13 cellular contexts compared by ENCODE assay signal in genomic region chr10:50385610-50386009, GRCh38.
DNase-seq lines count a peak whose midpoint lies in the region; ATAC-seq and TF ChIP-seq lines count a peak whose summit lies in the region.
"Had no signal": no experiment of that assay in that cellular context is flagged by ENCODE, and none has a peak within 500 bp of the region (broad histone marks: within the 10 kb centered on the region; RNA-seq: fewer than 3 reads in every experiment).

No MANE protein-coding gene starts in this region.

- 28% methylated on average over 3 of the region's 3 CpGs for WGBS in right lobe of liver (ENCODE audit: insufficient coverage, low coverage, low lambda C conversion rate, missing lambda C conversion rate)

- H3K27ac Mint-ChIP-seq in activated CD4-positive, alpha-beta T cell treated with anti-CD3 and anti-CD28 coated beads, Interleukin-2, amount 10 ng/mL, durations not matched to agents 7 days and 5 days = no peak overlapping the region
- H3K27ac Mint-ChIP-seq: activated T-cell treated with anti-CD3 and anti-CD28 coated beads, Interleukin-2, amount 50 U/mL, for 24 hours had no signal

- no peaks in the 10 kb centered on the region for H3K36me3 Mint-ChIP-seq in activated CD4-positive, alpha-beta T cell treated with anti-CD3 and anti-CD28 coated beads, Interleukin-2, amount 10 ng/mL, durations not matched to agents 7 days and 5 days (ENCODE audit: low read depth)

- no peak for TF ChIP-seq CTCF in epithelial cell of esophagus (IDR thresholded peaks at IDR 0.05; ENCODE audit: insufficient read depth, low read depth, low read length, missing control alignments)
- TF ChIP-seq CTCF in right lobe of liver (IDR thresholded peaks at IDR 0.05) = no peak
- TF ChIP-seq CTCF in tibial artery (IDR thresholded peaks at IDR 0.05) = no peak
- TF ChIP-seq CTCF in OCI-LY7 (conservative IDR thresholded peaks at IDR 0.05; ENCODE audit: low read length) = no peak

- H3K27me3 ChIP-seq in right lobe of liver = no peaks in the 10 kb centered on the region
- no peaks in the 10 kb centered on the region for H3K27me3 ChIP-seq in tibial artery
- H3K27me3 ChIP-seq: body of pancreas, sigmoid colon had no signal

- H3K27ac ChIP-seq in right lobe of liver (peak overlapping the region; percentile 3 to 48 (median 44)), tibial artery (no peak overlapping the region), OCI-LY7 (ENCODE audit: low read depth, low read length, poor library complexity, severe bottlenecking) (no peak overlapping the region)
- H3K27ac ChIP-seq: 22Rv1, sigmoid colon had no signal

- no peak overlapping the region for H2AFZ ChIP-seq in OCI-LY7 (ENCODE audit: low read length)

- no peaks in the 10 kb centered on the region for H3K9me3 Mint-ChIP-seq in activated CD4-positive, alpha-beta T cell treated with anti-CD3 and anti-CD28 coated beads, Interleukin-2, amount 10 ng/mL, durations not matched to agents 7 days and 5 days
- H3K9me3 Mint-ChIP-seq: activated T-cell treated with anti-CD3 and anti-CD28 coated beads, Interleukin-2, amount 50 U/mL, for 24 hours had no signal

- H4K20me1 ChIP-seq in OCI-LY7 (ENCODE audit: insufficient read depth, low read length) = no peaks in the 10 kb centered on the region

- no peaks in the 10 kb centered on the region for H3K9me3 ChIP-seq in right lobe of liver
- no peaks in the 10 kb centered on the region for H3K9me3 ChIP-seq in tibial artery
- no peaks in the 10 kb centered on the region for H3K9me3 ChIP-seq in OCI-LY7 (ENCODE audit: low read length)
- H3K9me3 ChIP-seq: body of pancreas, sigmoid colon had no signal

- POLR2A ChIA-PET in OCI-LY7 (lab: Charles Lee) = interaction anchor here (0.8 to 3.5 kb wide), 7 partner anchors 9 to 234 kb away, joined by 3 to 13 read pairs (median 4); no protein-coding TSS in a partner anchor
- POLR2A ChIA-PET in activated CD4-positive, alpha-beta T cell treated with anti-CD3 and anti-CD28 coated beads, Interleukin-2, amount 10 ng/mL, durations not matched to agents 7 days and 5 days (lab: Charles Lee) = interaction anchor here (0.6 kb wide), 1 partner anchor 28 kb away, joined by 3 read pairs; no protein-coding TSS in a partner anchor

- H3K4me2 ChIP-seq in OCI-LY7 (ENCODE audit: low read length) = no peak overlapping the region

- no peaks in the 10 kb centered on the region for H3K27me3 Mint-ChIP-seq in activated CD4-positive, alpha-beta T cell treated with anti-CD3 and anti-CD28 coated beads, Interleukin-2, amount 10 ng/mL, durations not matched to agents 7 days and 5 days
- H3K27me3 Mint-ChIP-seq: activated T-cell treated with anti-CD3 and anti-CD28 coated beads, Interleukin-2, amount 50 U/mL, for 24 hours had no signal

- H3K36me3 ChIP-seq in right lobe of liver (no peaks in the 10 kb centered on the region), tibial artery (no peaks in the 10 kb centered on the region), OCI-LY7 (ENCODE audit: insufficient read depth, low read length) (no peaks in the 10 kb centered on the region)
- H3K36me3 ChIP-seq: sigmoid colon had no signal

- intact Hi-C loops in right lobe of liver (cut with DNase I) = no loop called here
- intact Hi-C loops in tibial artery (cut with DNase I; ENCODE audit: low total_unique reads) = no loop called here
- intact Hi-C loops in OCI-LY7 (cut with micrococcal nuclease; ENCODE audit: unreplicated experiment) = no loop called here

- H3K79me2 ChIP-seq in OCI-LY7 (ENCODE audit: insufficient read depth, low read depth, low read length) = 0 out of 2 replicates have a peak, but pooled peaks cover 9% of the 10 kb centered on the region

- TF ChIP-seq POLR2A in right lobe of liver (IDR thresholded peaks at IDR 0.05) = no peak

- H3K4me3 ChIP-seq in epithelial cell of esophagus (ENCODE audit: low read length) (no peak overlapping the region), right lobe of liver (no peak overlapping the region), tibial artery (no peak overlapping the region), OCI-LY7 (ENCODE audit: low read depth, low read length, poor library complexity, severe bottlenecking) (no peak overlapping the region)
- H3K4me3 ChIP-seq: body of pancreas, sigmoid colon had no signal

- CTCF ChIA-PET in OCI-LY7 (lab: Charles Lee; ENCODE audit: unreplicated experiment) = no interaction called here
- CTCF ChIA-PET in activated CD4-positive, alpha-beta T cell treated with anti-CD3 and anti-CD28 coated beads, Interleukin-2, amount 10 ng/mL, durations not matched to agents 7 days and 5 days (lab: Charles Lee) = interaction anchor here (0.5 kb wide), 1 partner anchor 152 kb away, joined by 3 read pairs; no protein-coding TSS in a partner anchor

- H3K9me2 ChIP-seq in OCI-LY7 (ENCODE audit: insufficient read depth, low read length) = no peaks in the 10 kb centered on the region

- BruUV-seq in OCI-LY7 (replicated peaks; lab: Mats Ljungman, UMichigan) = no TSS peak

- H3K4me1 Mint-ChIP-seq in activated CD4-positive, alpha-beta T cell treated with anti-CD3 and anti-CD28 coated beads, Interleukin-2, amount 10 ng/mL, durations not matched to agents 7 days and 5 days = peaks cover 8% of the 10 kb centered on the region

- DNase-seq in NCI-H1436 treated with DMSO at 0.1 percent for 48 hours (lab: John Stamatoyannopoulos, UW) = peak; percentile 7
- no peak for DNase-seq in NCI-H1436 (lab: John Stamatoyannopoulos, UW)
- DNase-seq in epithelial cell of esophagus (ENCODE audit: low read depth) = peak; percentile 65
- peak in 2 of 3 donors; percentile 25 to 46 for DNase-seq in right lobe of liver
- peak; percentile 48 to 65 for DNase-seq in tibial artery
- DNase-seq in DMS114 treated with DMSO at 0.1 percent for 48 hours (lab: John Stamatoyannopoulos, UW; ENCODE audit: unreplicated experiment) = no peak
- no peak for DNase-seq in OCI-LY7 (ENCODE audit: low spot score)
- DNase-seq in activated CD4-positive, alpha-beta T cell treated with anti-CD3 and anti-CD28 coated beads, Interleukin-2, amount 10 ng/mL, durations not matched to agents 7 days and 5 days = no peak
- DNase-seq: activated T-cell treated with anti-CD3 and anti-CD28 coated beads, Interleukin-2, amount 50 U/mL, for 24 hours; DND-41; sigmoid colon had no signal

- ATAC-seq in right lobe of liver = peak; percentile 56 to 75 (median 62)
- ATAC-seq: body of pancreas had no signal

- no peak overlapping the region for H3K4me3 Mint-ChIP-seq in activated CD4-positive, alpha-beta T cell treated with anti-CD3 and anti-CD28 coated beads, Interleukin-2, amount 10 ng/mL, durations not matched to agents 7 days and 5 days
- H3K4me3 Mint-ChIP-seq: activated T-cell treated with anti-CD3 and anti-CD28 coated beads, Interleukin-2, amount 50 U/mL, for 24 hours had no signal

- H3K4me1 ChIP-seq in right lobe of liver = peaks cover 0 to 47% (median 5%) of the 10 kb centered on the region in 4 donors
- peaks cover 0 to 38% (median 9%) of the 10 kb centered on the region in 4 donors for H3K4me1 ChIP-seq in tibial artery
- peaks cover 20% of the 10 kb centered on the region for H3K4me1 ChIP-seq in OCI-LY7 (ENCODE audit: insufficient read depth, low read length, poor library complexity, severe bottlenecking)

Comparison
In these comparisons a context has a peak if more than half of its experiments do, and no peak if none do; other contexts are left out.
1. DNase-seq: peak in NCI-H1436 treated with DMSO at 0.1 percent for 48 hours (single experiment), epithelial cell of esophagus (single experiment), right lobe of liver (2 of 3) and tibial artery (2 of 2); none in NCI-H1436 (single experiment), DMS114 treated with DMSO at 0.1 percent for 48 hours (single experiment), OCI-LY7 (single experiment) and activated CD4-positive, alpha-beta T cell treated with anti-CD3 and anti-CD28 coated beads, Interleukin-2, amount 10 ng/mL, durations not matched to agents 7 days and 5 days (single experiment).
2. H3K27ac ChIP-seq: peak in right lobe of liver (3 of 3); none in tibial artery (0 of 2) and OCI-LY7 (single experiment).